8 cellular contexts compared by ENCODE assay signal in the genomic region with DNA sequence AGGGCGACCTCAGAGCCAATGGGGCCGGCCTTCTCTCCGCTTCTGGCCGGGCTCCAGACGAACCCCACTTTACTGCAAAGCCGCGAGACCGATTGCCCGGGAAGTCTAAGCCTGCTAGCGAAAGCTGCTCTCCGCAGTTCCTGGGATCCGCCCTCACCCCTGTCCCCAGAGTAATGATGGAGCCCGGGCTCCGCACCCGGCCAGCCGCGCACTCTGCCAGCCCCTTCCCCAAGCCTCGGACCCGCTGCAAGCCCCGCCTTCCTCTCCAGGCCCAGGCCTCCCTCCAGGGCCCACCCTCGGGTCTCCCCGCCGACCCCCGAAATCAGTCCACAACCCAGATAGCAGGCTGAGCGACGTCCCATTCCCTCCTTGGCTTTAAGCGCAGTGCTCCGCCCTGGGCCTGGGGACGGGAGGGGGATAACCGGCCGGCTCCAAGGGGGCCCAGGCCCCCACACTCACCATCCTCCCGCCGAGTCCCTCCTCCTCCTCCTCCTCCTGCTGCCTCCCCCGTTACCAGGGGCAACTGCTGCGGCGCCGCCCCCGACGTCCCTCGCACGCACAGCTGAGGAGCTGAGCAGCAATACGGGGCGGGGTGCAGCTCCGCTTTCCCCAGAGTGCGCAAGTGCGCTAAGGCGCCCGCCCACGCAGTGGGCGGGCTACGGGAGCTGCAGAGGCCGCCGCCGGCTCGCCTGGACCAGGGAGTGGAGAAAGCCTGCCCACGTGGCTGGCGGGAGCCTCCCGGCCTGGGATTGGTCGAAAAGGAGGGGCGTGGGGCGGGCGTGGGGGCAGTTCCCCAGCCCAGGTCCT. TPM values are rescaled to one million over a fixed set of nuclear protein-coding genes. Genes with fewer than 3 reads are reported as not detected.
A peak's percentile ranks its signal among the peaks of the same experiment; 100 is the strongest.
DNase-seq lines count a peak whose midpoint lies in the region; ATAC-seq, FAIRE-seq and TF ChIP-seq lines count a peak whose summit lies in the region.

A gene with protein sequence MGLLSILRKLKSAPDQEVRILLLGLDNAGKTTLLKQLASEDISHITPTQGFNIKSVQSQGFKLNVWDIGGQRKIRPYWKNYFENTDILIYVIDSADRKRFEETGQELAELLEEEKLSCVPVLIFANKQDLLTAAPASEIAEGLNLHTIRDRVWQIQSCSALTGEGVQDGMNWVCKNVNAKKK (minus strand): TSS at position 584 of the 807 bp plus-strand sequence. CDS start 122 bp downstream, at position 462.

- 0% methylated on average over 7 to 62 of the region's 62 CpGs for WGBS in adrenal gland, 4 donors
- WGBS in heart right ventricle, 2 donors = 0 to 1% methylated on average over 62 of the region's 62 CpGs
- WGBS in upper lobe of left lung, 2 donors = 1 to 3% methylated on average over 14 to 48 of the region's 62 CpGs

- peak in 1 of 4 donors; percentile 57 for TF ChIP-seq EP300 in upper lobe of left lung (IDR thresholded peaks at IDR 0.05)

- peak within 1 kb of the TSS; percentile 24 to 85 (median 75) for H3K27ac ChIP-seq in adrenal gland
- peak within 1 kb of the TSS; percentile 13 to 89 (median 83) for H3K27ac ChIP-seq in heart right ventricle
- peak within 1 kb of the TSS; percentile 81 to 92 (median 87) for H3K27ac ChIP-seq in upper lobe of left lung

- DNase-seq in GM12891 (ENCODE audit: insufficient read length, low spot score) = peak; percentile 97
- DNase-seq in NCI-H1436 (lab: John Stamatoyannopoulos, UW) = peak; percentile 96
- peak; percentile 97 for DNase-seq in SW480 (ENCODE audit: low spot score)
- DNase-seq in adrenal gland = peak; percentile 97 to 99 (median 98)
- DNase-seq in heart right ventricle = peak; percentile 96 to 98
- DNase-seq in posterior cingulate gyrus = peak; percentile 96 to 100 (median 98)
- peak; percentile 99 for DNase-seq in upper lobe of left lung

- ATAC-seq in HG02798 (IDR thresholded peaks at IDR 0.05; ENCODE audit: poor library complexity, unreplicated experiment) = peak; percentile 88
- ATAC-seq in heart right ventricle = peak; percentile 98 to 99 (median 99)
- ATAC-seq in upper lobe of left lung (ENCODE audit: low FRiP score in 2 of 2) = peak; percentile 99 to 100

- FAIRE-seq in GM12891 (lab: Jason Lieb, UNC) = peak; percentile 97

- H3K4me1 ChIP-seq in adrenal gland (replicated peaks in 1 of 2) = peaks cover 0 to 39% of the 10 kb centered on the region in 2 donors
- peaks cover 11 to 55% (median 33%) of the 10 kb centered on the region in 9 donors for H3K4me1 ChIP-seq in heart right ventricle
- H3K4me1 ChIP-seq in upper lobe of left lung = peaks cover 6 to 27% (median 12%) of the 10 kb centered on the region in 4 donors

- H3K36me3 ChIP-seq in adrenal gland (replicated peaks in 1 of 2) (no peaks in the 10 kb centered on the region), heart right ventricle (no peaks in the 10 kb centered on the region), upper lobe of left lung (no peaks in the 10 kb centered on the region)

- H3K4me3 ChIP-seq in adrenal gland (peak within 1 kb of the TSS; percentile 49 to 97 (median 82)), heart right ventricle (peak within 1 kb of the TSS; percentile 66 to 99 (median 92)), upper lobe of left lung (peak within 1 kb of the TSS; percentile 82 to 96 (median 92))

- peak; percentile 29 to 67 (median 60) for TF ChIP-seq CTCF in adrenal gland (IDR thresholded peaks at IDR 0.05)
- TF ChIP-seq CTCF in heart right ventricle (IDR thresholded peaks at IDR 0.05) = peak in 7 of 9 donors; percentile 2 to 49 (median 45)
- peak in 4 of 6 experiments; percentile 57 to 85 (median 74) for TF ChIP-seq CTCF in upper lobe of left lung (IDR thresholded peaks at IDR 0.05)

- H3K9me3 ChIP-seq in adrenal gland (replicated peaks in 1 of 3) (no peaks in the 10 kb centered on the region), heart right ventricle (no peaks in the 10 kb centered on the region), upper lobe of left lung (no peaks in the 10 kb centered on the region)

- intact Hi-C loops in adrenal gland (cut with DNase I) = no loop called here
- intact Hi-C loops in heart right ventricle (cut with DNase I) = loop anchor here in 6 of 10 donors (2.0 to 10.0 kb wide), 7 partner anchors 37 to 531 kb away; a partner anchor contains a TSS
- intact Hi-C loops in posterior cingulate gyrus (cut with DNase I) = loop anchor here (2.0 to 5.0 kb wide), 2 partner anchors 37 to 69 kb away; a partner anchor contains a TSS

- peak; percentile 44; the same call in 1 of the 2 replicates for TF ChIP-seq POLR2A in GM12891 (IDR thresholded peaks at IDR 0.05; ENCODE audit: low read depth, low read length)
- peak in 1 of 2 donors; percentile 34 for TF ChIP-seq POLR2A in adrenal gland (IDR thresholded peaks at IDR 0.05)
- peak in 2 of 4 donors; percentile 21 to 72 for TF ChIP-seq POLR2A in upper lobe of left lung (IDR thresholded peaks at IDR 0.05)

- no peaks in the 10 kb centered on the region for H3K27me3 ChIP-seq in adrenal gland
- H3K27me3 ChIP-seq in heart right ventricle = no peaks in the 10 kb centered on the region
- no peaks in the 10 kb centered on the region for H3K27me3 ChIP-seq in upper lobe of left lung

TF ChIP-seq in GM12891, 5 proteins besides CTCF, POLR2A, EP300 and RAD21:
- peak; percentile 14; the same call in 1 of the 2 replicates for TF ChIP-seq POLR2AphosphoS5 (IDR thresholded peaks at IDR 0.05; ENCODE audit: low read depth, low read length)
- TF ChIP-seq PAX5 (IDR thresholded peaks at IDR 0.05; ENCODE audit: insufficient read depth, low read length, severe bottlenecking) = no peak

RNA-seq across cellular contexts. Expression of the gene that starts here (rescaled TPM):
- polyA plus RNA-seq in GM12891 (2012; ENCODE audit: low read depth, missing spikeins) = 9.7 TPM
- 10 to 100 TPM in 3 of 8 donors, 1 to 10 TPM in 5; 4.8 to 13.2 (median 7.9) TPM for total RNA-seq in adrenal gland
- 10 to 100 TPM in 1 of 3 donors, 1 to 10 TPM in 2; 6.4 to 20.5 (median 7.6) TPM for polyA plus RNA-seq in adrenal gland
- total RNA-seq in heart right ventricle = 10 to 100 TPM; 10.9 to 17.8 (median 13.6) TPM
- polyA plus RNA-seq in heart right ventricle = 10 to 100 TPM in 1 of 2 donors, 1 to 10 TPM in 1; 5.0 to 15.8 TPM
- 1 to 10 TPM; 4.6 to 7.9 (median 6.4) TPM for total RNA-seq in upper lobe of left lung

Comparison
In these comparisons a context has a peak if more than half of its experiments do, and no peak if none do; other contexts are left out.
1. Peak in every context shown above with its lines: DNase-seq, ATAC-seq, H3K4me3 ChIP-seq and H3K27ac ChIP-seq.
2. intact Hi-C loops: an anchor here in heart right ventricle (2.0 to 10.0 kb wide) and posterior cingulate gyrus (2.0 to 5.0 kb wide); none called in adrenal gland.